In the genomic region with DNA sequence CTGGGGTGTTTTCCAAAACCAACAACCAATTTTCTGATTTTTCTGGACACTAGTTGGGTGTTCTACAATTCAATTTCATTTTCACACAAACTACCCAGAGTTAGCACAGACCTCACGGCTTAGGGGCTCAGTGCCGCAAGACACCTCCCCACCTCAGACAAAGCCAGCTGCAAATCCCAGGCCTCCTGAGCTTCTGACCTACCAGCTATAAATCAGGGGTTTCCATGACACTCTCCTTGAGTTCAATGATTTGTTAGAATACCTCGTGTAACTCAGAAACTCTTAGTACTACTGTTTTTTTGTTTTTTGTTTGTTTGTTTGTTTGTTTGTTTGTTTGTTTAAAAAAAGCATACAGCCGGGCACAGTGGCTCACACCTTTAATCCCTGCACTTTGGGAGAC, we compare ENCODE assay signal across 26 cellular contexts.
"Had no signal": no experiment of that assay in that cellular context is flagged by ENCODE, and none has a peak within 500 bp of the region (broad histone marks: within the 10 kb centered on the region; RNA-seq: fewer than 3 reads in every experiment).

No MANE protein-coding gene starts in this region.

- H3K27me3 ChIP-seq: ascending aorta, breast epithelium, cardiac muscle cell, colonic mucosa had no signal

- ATAC-seq: activated naive CD4-positive, alpha-beta T cell treated with anti-CD3 and anti-CD28 coated beads, Interleukin-2, amount 50 U/mL, for 72 hours; activated T-cell treated with anti-CD3 and anti-CD28 coated beads, Interleukin-2, amount 50 U/mL, for 72 hours had no signal

- DNase-seq: activated CD4-positive, alpha-beta memory T cell treated with anti-CD3 and anti-CD28 coated beads, Interleukin-2, amount 10 ng/mL, durations not matched to agents 7 days and 5 days; activated CD4-positive, alpha-beta T cell treated with anti-CD3 and anti-CD28 coated beads for 1 hour; activated CD4-positive, alpha-beta T cell treated with anti-CD3 and anti-CD28 coated beads for 4 hours; activated CD4-positive, alpha-beta T cell treated with anti-CD3 and anti-CD28 coated beads, Interleukin-2, amount 10 ng/mL, durations not matched to agents 7 days and 5 days; activated CD4-positive, alpha-beta T cell treated with anti-CD3 and anti-CD28 coated beads, Interleukin-2, amount 50 U/mL, for 4 hours; activated CD8-positive, alpha-beta memory T cell treated with anti-CD3 and anti-CD28 coated beads, Interleukin-2, amount 50 U/mL, for 48 hours; activated gamma-delta T cell; activated naive CD4-positive, alpha-beta T cell; activated naive CD4-positive, alpha-beta T cell treated with anti-CD3 and anti-CD28 coated beads, Interleukin-2, amount 10 ng/mL, durations not matched to agents 7 days and 5 days; activated naive CD8-positive, alpha-beta T cell treated with anti-CD3 and anti-CD28 coated beads, Interleukin-2, amount 10 ng/mL, durations not matched to agents 7 days and 5 days; activated T-cell treated with anti-CD3 and anti-CD28 coated beads for 4 hours; activated T-cell treated with anti-CD3 and anti-CD28 coated beads, Interleukin-2, amount 50 U/mL, for 24 hours; activated T-cell treated with anti-CD3 and anti-CD28 coated beads, Interleukin-2, amount 50 U/mL, for 72 hours; central memory CD4-positive, alpha-beta T cell; cerebellar nuclear complex; colonic mucosa; effector CD8-positive, alpha-beta T cell; foreskin fibroblast; T-helper 2 cell had no signal

- H3K4me3 Mint-ChIP-seq: activated CD4-positive, alpha-beta memory T cell treated with anti-CD3 and anti-CD28 coated beads, Interleukin-2, amount 10 ng/mL, durations not matched to agents 7 days and 5 days; activated CD4-positive, alpha-beta T cell treated with anti-CD3 and anti-CD28 coated beads, Interleukin-2, amount 10 ng/mL, durations not matched to agents 7 days and 5 days; activated naive CD4-positive, alpha-beta T cell treated with anti-CD3 and anti-CD28 coated beads, Interleukin-2, amount 10 ng/mL, durations not matched to agents 7 days and 5 days; activated naive CD8-positive, alpha-beta T cell treated with anti-CD3 and anti-CD28 coated beads, Interleukin-2, amount 10 ng/mL, durations not matched to agents 7 days and 5 days; activated T-cell treated with anti-CD3 and anti-CD28 coated beads, Interleukin-2, amount 50 U/mL, for 24 hours; activated T-cell treated with anti-CD3 and anti-CD28 coated beads, Interleukin-2, amount 50 U/mL, for 72 hours; brain; WTC11 had no signal

- H3K27ac Mint-ChIP-seq: activated CD4-positive, alpha-beta memory T cell treated with anti-CD3 and anti-CD28 coated beads, Interleukin-2, amount 10 ng/mL, durations not matched to agents 7 days and 5 days; activated CD4-positive, alpha-beta T cell treated with anti-CD3 and anti-CD28 coated beads, Interleukin-2, amount 10 ng/mL, durations not matched to agents 7 days and 5 days; activated naive CD4-positive, alpha-beta T cell treated with anti-CD3 and anti-CD28 coated beads, Interleukin-2, amount 10 ng/mL, durations not matched to agents 7 days and 5 days; activated naive CD4-positive, alpha-beta T cell treated with anti-CD3 and anti-CD28 coated beads, Interleukin-2, amount 50 U/mL, for 72 hours; activated naive CD8-positive, alpha-beta T cell treated with anti-CD3 and anti-CD28 coated beads, Interleukin-2, amount 10 ng/mL, durations not matched to agents 7 days and 5 days; activated T-cell treated with anti-CD3 and anti-CD28 coated beads, Interleukin-2, amount 50 U/mL, for 24 hours; activated T-cell treated with anti-CD3 and anti-CD28 coated beads, Interleukin-2, amount 50 U/mL, for 72 hours; WTC11 had no signal

- H3K4me3 ChIP-seq: ascending aorta, breast epithelium, cardiac muscle cell, colonic mucosa had no signal

- H3K4me1 Mint-ChIP-seq: activated CD4-positive, alpha-beta memory T cell treated with anti-CD3 and anti-CD28 coated beads, Interleukin-2, amount 10 ng/mL, durations not matched to agents 7 days and 5 days; activated naive CD4-positive, alpha-beta T cell treated with anti-CD3 and anti-CD28 coated beads, Interleukin-2, amount 10 ng/mL, durations not matched to agents 7 days and 5 days; activated naive CD8-positive, alpha-beta T cell treated with anti-CD3 and anti-CD28 coated beads, Interleukin-2, amount 10 ng/mL, durations not matched to agents 7 days and 5 days had no signal

- H3K36me3 Mint-ChIP-seq: activated naive CD4-positive, alpha-beta T cell treated with anti-CD3 and anti-CD28 coated beads, Interleukin-2, amount 10 ng/mL, durations not matched to agents 7 days and 5 days; activated naive CD4-positive, alpha-beta T cell treated with anti-CD3 and anti-CD28 coated beads, Interleukin-2, amount 50 U/mL, for 72 hours; activated naive CD8-positive, alpha-beta T cell treated with anti-CD3 and anti-CD28 coated beads, Interleukin-2, amount 10 ng/mL, durations not matched to agents 7 days and 5 days; brain had no signal

- H3K9me3 Mint-ChIP-seq: activated CD4-positive, alpha-beta memory T cell treated with anti-CD3 and anti-CD28 coated beads, Interleukin-2, amount 10 ng/mL, durations not matched to agents 7 days and 5 days; activated CD4-positive, alpha-beta T cell treated with anti-CD3 and anti-CD28 coated beads, Interleukin-2, amount 10 ng/mL, durations not matched to agents 7 days and 5 days; activated naive CD4-positive, alpha-beta T cell treated with anti-CD3 and anti-CD28 coated beads, Interleukin-2, amount 10 ng/mL, durations not matched to agents 7 days and 5 days; activated naive CD4-positive, alpha-beta T cell treated with anti-CD3 and anti-CD28 coated beads, Interleukin-2, amount 50 U/mL, for 72 hours; activated naive CD8-positive, alpha-beta T cell treated with anti-CD3 and anti-CD28 coated beads, Interleukin-2, amount 10 ng/mL, durations not matched to agents 7 days and 5 days; activated T-cell treated with anti-CD3 and anti-CD28 coated beads, Interleukin-2, amount 50 U/mL, for 24 hours; activated T-cell treated with anti-CD3 and anti-CD28 coated beads, Interleukin-2, amount 50 U/mL, for 72 hours had no signal

- H3K27ac ChIP-seq: ascending aorta, breast epithelium, cardiac muscle cell, colonic mucosa, epithelial cell of prostate had no signal

- H3K27me3 Mint-ChIP-seq: activated CD4-positive, alpha-beta T cell treated with anti-CD3 and anti-CD28 coated beads, Interleukin-2, amount 10 ng/mL, durations not matched to agents 7 days and 5 days had no signal

- H3K4me1 ChIP-seq: ascending aorta, breast epithelium, colonic mucosa had no signal

- H3K9me3 ChIP-seq: ascending aorta, breast epithelium, colonic mucosa had no signal

- H3K36me3 ChIP-seq: ascending aorta, breast epithelium, cardiac muscle cell, colonic mucosa had no signal
